In the genomic region with DNA sequence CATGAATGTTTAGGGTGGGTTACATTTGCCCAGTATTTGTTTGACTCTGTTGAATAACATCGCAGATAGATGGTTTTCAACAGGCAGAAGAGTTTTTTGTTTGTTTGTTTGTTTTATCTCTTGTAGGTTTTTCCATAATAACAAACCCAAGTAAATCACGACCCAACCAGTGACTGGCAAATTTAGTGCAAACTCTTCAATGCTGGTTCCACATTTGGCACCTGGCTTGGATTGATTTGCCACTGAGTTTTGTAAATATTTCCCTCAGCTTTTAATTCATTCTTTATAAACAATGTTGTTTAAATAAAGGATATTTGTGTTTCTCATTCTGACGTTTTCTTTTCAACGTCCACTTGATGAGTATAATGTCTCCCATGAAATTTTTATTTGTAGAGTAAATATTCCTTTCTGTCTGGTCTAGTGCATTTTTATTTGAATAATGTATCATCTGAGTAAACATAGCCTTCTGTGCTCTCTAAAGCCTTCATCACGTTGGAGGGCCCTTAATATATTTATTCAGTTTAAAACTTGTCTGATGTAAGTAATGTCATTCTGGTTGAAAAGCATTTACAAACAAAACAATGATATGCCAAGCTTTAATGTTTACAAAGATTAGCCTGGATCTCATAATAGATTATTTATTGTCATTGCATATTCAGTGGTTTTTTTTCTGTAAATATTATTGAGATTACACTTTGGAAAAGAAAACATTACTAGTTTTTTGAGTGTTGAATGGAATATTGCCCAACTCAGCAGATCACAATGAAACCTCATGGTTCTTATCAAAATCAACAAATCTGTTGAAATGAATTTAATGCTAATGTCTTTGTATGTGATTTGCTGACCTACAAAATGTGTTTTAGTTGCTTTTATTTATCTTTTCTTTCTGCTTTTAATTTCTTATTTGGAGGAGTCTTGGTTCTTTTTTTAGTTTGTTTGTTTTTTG, we compare ENCODE assay signal across 1 cellular context.
TF ChIP-seq lines count a peak whose summit lies in the region.

No MANE protein-coding gene starts in this region.

TF ChIP-seq in HepG2, 621 proteins besides CTCF, POLR2A, EP300 and RAD21 (continued from another document and continues in another):
- TF ChIP-seq, protein P1, sequence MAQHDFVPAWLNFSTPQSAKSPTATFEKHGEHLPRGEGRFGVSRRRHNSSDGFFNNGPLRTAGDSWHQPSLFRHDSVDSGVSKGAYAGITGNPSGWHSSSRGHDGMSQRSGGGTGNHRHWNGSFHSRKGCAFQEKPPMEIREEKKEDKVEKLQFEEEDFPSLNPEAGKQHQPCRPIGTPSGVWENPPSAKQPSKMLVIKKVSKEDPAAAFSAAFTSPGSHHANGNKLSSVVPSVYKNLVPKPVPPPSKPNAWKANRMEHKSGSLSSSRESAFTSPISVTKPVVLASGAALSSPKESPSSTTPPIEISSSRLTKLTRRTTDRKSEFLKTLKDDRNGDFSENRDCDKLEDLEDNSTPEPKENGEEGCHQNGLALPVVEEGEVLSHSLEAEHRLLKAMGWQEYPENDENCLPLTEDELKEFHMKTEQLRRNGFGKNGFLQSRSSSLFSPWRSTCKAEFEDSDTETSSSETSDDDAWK (CRISPR knock-in tag; IDR thresholded peaks at IDR 0.05) = no peak
- TF ChIP-seq ZFYVE20 (CRISPR knock-in tag; IDR thresholded peaks at IDR 0.05; ENCODE audit: borderline replicate concordance, low read depth) (no peak), NR1H2 (CRISPR knock-in tag; IDR thresholded peaks at IDR 0.05; ENCODE audit: borderline replicate concordance, low read depth) (no peak), HMG20B (CRISPR knock-in tag; conservative IDR thresholded peaks at IDR 0.05) (no peak), SOX6 (IDR thresholded peaks at IDR 0.05) (no peak), SOX6 (CRISPR knock-in tag; IDR thresholded peaks at IDR 0.05) (peak; percentile 63; the same call in 1 of the 2 replicates), RBM22 (optimal IDR thresholded peaks at IDR 0.05; ENCODE audit: low read length) (no peak), FOXA1 (IDR thresholded peaks at IDR 0.05) (peak; percentile 79), FOXA1 (CRISPR knock-in tag; IDR thresholded peaks at IDR 0.05) (peak; percentile 38; the same call in 1 of the 2 replicates), ZNF567 (CRISPR knock-in tag; IDR thresholded peaks at IDR 0.05; ENCODE audit: borderline replicate concordance) (no peak), ZNF143 (CRISPR knock-in tag; IDR thresholded peaks at IDR 0.05) (no peak), ZNF124 (CRISPR knock-in tag; IDR thresholded peaks at IDR 0.05) (no peak), ZNF383 (CRISPR knock-in tag; IDR thresholded peaks at IDR 0.05; ENCODE audit: borderline replicate concordance) (no peak), ATF1 (CRISPR knock-in tag; IDR thresholded peaks at IDR 0.05) (no peak), SYNCRIP (IDR thresholded peaks at IDR 0.05; ENCODE audit: insufficient read depth, low read depth, low read length) (no peak), FIP1L1 (IDR thresholded peaks at IDR 0.05; ENCODE audit: borderline replicate concordance, insufficient read depth, low read depth, low read length) (no peak), KLF6 (CRISPR knock-in tag; IDR thresholded peaks at IDR 0.05) (no peak), ZNF777 (CRISPR knock-in tag; IDR thresholded peaks at IDR 0.05) (no peak), POLR2AphosphoS5 (IDR thresholded peaks at IDR 0.05; ENCODE audit: low read depth, low read length) (no peak), GPN1 (CRISPR knock-in tag; IDR thresholded peaks at IDR 0.05; ENCODE audit: borderline replicate concordance) (no peak)
- TF ChIP-seq, protein P2, sequence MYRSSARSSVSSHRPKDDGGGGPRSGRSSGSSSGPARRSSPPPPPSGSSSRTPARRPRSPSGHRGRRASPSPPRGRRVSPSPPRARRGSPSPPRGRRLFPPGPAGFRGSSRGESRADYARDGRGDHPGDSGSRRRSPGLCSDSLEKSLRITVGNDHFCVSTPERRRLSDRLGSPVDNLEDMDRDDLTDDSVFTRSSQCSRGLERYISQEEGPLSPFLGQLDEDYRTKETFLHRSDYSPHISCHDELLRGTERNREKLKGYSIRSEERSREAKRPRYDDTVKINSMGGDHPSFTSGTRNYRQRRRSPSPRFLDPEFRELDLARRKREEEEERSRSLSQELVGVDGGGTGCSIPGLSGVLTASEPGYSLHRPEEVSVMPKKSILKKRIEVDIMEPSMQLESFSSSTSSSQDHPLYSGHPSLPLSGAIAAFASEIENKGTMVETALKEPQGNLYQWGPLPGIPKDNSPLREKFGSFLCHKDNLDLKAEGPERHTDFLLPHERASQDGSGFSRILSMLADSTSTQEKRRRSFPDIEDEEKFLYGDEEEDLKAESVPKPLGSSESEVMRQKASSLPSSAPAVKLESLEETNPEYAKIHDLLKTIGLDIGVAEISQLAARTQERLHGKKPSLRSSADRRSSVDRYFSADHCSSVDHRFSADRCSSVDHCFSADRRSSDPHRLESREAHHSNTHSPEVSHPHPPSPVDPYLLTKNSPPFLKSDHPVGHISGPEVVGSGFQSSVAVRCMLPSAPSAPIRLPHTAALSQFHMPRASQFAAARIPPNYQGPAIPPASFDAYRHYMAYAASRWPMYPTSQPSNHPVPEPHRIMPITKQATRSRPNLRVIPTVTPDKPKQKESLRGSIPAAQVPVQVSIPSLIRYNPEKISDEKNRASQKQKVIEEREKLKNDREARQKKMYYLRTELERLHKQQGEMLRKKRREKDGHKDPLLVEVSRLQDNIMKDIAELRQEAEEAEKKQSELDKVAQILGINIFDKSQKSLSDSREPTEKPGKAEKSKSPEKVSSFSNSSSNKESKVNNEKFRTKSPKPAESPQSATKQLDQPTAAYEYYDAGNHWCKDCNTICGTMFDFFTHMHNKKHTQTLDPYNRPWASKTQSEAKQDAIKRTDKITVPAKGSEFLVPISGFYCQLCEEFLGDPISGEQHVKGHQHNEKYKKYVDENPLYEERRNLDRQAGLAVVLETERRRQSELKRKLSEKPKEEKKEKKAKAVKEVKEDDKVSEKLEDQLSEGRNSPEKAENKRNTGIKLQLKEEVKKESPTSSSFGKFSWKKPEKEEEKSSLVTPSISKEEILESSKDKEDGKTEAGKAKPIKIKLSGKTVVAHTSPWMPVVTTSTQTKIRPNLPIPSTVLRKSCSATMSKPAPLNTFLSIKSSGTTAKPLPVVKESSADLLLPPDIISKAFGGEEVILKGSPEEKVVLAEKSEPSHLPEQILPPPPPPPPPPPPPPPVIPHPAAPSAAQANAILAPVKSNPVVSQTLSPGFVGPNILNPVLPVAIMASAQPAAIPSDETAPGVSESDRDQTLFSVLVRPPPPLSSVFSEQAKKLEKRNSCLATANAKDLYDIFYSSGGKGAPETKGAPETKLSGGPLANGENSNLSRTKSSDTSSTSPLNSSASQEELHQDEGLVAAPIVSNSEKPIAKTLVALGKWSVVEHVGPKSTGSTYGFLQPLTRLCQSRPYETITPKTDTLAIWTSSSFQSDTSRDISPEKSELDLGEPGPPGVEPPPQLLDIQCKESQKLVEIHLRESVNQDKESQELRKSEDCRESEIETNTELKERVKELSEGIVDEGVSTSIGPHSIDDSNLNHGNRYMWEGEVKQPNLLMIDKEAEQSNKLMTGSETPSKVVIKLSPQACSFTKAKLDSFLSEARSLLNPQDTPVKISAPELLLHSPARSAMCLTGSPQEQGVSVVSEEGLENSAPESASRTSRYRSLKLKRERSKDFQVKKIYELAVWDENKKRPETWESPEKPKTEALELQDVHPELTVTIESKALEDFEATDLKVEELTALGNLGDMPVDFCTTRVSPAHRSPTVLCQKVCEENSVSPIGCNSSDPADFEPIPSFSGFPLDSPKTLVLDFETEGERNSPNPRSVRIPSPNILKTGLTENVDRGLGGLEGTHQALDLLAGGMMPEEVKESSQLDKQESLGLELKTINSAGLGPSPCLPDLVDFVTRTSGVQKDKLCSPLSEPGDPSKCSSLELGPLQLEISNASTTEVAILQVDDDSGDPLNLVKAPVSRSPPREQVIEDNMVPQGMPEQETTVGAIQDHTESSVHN (CRISPR knock-in tag; IDR thresholded peaks at IDR 0.05) = no peak
- TF ChIP-seq, protein P3, sequence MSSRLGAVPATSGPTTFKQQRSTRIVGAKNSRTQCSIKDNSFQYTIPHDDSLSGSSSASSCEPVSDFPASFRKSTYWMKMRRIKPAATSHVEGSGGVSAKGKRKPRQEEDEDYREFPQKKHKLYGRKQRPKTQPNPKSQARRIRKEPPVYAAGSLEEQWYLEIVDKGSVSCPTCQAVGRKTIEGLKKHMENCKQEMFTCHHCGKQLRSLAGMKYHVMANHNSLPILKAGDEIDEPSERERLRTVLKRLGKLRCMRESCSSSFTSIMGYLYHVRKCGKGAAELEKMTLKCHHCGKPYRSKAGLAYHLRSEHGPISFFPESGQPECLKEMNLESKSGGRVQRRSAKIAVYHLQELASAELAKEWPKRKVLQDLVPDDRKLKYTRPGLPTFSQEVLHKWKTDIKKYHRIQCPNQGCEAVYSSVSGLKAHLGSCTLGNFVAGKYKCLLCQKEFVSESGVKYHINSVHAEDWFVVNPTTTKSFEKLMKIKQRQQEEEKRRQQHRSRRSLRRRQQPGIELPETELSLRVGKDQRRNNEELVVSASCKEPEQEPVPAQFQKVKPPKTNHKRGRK (CRISPR knock-in tag; IDR thresholded peaks at IDR 0.05) = no peak
- TF ChIP-seq, protein P4, sequence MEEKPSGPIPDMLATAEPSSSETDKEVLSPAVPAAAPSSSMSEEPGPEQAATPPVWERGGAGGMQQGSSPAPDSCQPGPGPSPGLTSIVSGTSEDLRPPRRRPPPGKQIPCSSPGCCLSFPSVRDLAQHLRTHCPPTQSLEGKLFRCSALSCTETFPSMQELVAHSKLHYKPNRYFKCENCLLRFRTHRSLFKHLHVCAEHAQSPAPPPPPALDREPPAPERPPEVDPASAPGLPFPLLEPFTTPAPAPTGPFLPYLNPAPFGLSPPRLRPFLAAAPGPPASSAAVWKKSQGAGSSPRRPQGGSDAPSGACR (CRISPR knock-in tag; IDR thresholded peaks at IDR 0.05) = no peak
- TF ChIP-seq, protein P5, sequence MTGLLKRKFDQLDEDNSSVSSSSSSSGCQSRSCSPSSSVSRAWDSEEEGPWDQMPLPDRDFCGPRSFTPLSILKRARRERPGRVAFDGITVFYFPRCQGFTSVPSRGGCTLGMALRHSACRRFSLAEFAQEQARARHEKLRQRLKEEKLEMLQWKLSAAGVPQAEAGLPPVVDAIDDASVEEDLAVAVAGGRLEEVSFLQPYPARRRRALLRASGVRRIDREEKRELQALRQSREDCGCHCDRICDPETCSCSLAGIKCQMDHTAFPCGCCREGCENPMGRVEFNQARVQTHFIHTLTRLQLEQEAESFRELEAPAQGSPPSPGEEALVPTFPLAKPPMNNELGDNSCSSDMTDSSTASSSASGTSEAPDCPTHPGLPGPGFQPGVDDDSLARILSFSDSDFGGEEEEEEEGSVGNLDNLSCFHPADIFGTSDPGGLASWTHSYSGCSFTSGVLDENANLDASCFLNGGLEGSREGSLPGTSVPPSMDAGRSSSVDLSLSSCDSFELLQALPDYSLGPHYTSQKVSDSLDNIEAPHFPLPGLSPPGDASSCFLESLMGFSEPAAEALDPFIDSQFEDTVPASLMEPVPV (CRISPR knock-in tag; IDR thresholded peaks at IDR 0.05) = 0 out of 2 replicates have a peak, but pooled peaks have one; percentile 23
- TF ChIP-seq, protein P6, sequence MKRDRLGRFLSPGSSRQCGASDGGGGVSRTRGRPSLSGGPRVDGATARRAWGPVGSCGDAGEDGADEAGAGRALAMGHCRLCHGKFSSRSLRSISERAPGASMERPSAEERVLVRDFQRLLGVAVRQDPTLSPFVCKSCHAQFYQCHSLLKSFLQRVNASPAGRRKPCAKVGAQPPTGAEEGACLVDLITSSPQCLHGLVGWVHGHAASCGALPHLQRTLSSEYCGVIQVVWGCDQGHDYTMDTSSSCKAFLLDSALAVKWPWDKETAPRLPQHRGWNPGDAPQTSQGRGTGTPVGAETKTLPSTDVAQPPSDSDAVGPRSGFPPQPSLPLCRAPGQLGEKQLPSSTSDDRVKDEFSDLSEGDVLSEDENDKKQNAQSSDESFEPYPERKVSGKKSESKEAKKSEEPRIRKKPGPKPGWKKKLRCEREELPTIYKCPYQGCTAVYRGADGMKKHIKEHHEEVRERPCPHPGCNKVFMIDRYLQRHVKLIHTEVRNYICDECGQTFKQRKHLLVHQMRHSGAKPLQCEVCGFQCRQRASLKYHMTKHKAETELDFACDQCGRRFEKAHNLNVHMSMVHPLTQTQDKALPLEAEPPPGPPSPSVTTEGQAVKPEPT (CRISPR knock-in tag; IDR thresholded peaks at IDR 0.05; ENCODE audit: low read depth) = no peak
- TF ChIP-seq, protein P7, sequence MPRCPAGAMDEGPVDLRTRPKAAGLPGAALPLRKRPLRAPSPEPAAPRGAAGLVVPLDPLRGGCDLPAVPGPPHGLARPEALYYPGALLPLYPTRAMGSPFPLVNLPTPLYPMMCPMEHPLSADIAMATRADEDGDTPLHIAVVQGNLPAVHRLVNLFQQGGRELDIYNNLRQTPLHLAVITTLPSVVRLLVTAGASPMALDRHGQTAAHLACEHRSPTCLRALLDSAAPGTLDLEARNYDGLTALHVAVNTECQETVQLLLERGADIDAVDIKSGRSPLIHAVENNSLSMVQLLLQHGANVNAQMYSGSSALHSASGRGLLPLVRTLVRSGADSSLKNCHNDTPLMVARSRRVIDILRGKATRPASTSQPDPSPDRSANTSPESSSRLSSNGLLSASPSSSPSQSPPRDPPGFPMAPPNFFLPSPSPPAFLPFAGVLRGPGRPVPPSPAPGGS (CRISPR knock-in tag; IDR thresholded peaks at IDR 0.05) = no peak
- TF ChIP-seq, protein P8, sequence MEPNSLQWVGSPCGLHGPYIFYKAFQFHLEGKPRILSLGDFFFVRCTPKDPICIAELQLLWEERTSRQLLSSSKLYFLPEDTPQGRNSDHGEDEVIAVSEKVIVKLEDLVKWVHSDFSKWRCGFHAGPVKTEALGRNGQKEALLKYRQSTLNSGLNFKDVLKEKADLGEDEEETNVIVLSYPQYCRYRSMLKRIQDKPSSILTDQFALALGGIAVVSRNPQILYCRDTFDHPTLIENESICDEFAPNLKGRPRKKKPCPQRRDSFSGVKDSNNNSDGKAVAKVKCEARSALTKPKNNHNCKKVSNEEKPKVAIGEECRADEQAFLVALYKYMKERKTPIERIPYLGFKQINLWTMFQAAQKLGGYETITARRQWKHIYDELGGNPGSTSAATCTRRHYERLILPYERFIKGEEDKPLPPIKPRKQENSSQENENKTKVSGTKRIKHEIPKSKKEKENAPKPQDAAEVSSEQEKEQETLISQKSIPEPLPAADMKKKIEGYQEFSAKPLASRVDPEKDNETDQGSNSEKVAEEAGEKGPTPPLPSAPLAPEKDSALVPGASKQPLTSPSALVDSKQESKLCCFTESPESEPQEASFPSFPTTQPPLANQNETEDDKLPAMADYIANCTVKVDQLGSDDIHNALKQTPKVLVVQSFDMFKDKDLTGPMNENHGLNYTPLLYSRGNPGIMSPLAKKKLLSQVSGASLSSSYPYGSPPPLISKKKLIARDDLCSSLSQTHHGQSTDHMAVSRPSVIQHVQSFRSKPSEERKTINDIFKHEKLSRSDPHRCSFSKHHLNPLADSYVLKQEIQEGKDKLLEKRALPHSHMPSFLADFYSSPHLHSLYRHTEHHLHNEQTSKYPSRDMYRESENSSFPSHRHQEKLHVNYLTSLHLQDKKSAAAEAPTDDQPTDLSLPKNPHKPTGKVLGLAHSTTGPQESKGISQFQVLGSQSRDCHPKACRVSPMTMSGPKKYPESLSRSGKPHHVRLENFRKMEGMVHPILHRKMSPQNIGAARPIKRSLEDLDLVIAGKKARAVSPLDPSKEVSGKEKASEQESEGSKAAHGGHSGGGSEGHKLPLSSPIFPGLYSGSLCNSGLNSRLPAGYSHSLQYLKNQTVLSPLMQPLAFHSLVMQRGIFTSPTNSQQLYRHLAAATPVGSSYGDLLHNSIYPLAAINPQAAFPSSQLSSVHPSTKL (CRISPR knock-in tag; IDR thresholded peaks at IDR 0.05) = peak; percentile 21
- TF ChIP-seq, protein P9, sequence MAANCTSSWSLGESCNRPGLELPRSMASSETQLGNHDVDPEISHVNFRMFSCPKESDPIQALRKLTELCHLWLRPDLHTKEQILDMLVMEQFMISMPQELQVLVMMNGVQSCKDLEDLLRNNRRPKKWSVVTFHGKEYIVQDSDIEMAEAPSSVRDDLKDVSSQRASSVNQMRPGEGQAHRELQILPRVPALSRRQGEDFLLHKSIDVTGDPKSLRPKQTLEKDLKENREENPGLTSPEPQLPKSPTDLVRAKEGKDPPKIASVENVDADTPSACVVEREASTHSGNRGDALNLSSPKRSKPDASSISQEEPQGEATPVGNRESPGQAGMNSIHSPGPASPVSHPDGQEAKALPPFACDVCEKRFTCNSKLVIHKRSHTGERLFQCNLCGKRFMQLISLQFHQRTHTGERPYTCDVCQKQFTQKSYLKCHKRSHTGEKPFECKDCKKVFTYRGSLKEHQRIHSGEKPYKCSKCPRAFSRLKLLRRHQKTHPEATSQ (CRISPR knock-in tag; IDR thresholded peaks at IDR 0.05; ENCODE audit: borderline replicate concordance) = no peak
